In the genomic region with DNA sequence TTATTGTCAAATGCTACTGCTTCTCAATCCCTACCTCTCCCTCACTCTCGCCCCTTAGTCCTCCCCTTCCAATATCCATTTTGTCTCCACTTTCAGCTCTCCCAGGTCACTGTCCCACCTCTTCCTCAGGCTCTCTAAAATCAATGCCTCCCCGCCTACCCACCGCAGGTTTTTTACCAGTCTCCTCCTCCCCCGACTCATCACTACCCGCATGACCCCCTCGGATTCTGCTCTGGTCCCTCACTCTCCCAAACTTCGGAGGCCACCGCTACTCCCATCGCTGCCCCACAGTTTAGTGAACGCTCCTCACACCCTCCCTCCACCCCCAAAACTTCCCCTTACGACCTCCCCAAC, we compare ENCODE assay signal across 8 cellular contexts. TPM values are rescaled to one million over a fixed set of nuclear protein-coding genes. Genes with fewer than 3 reads are reported as not detected.
A peak's percentile ranks its signal among the peaks of the same experiment; 100 is the strongest.
DNase-seq lines count a peak whose midpoint lies in the region; ATAC-seq and TF ChIP-seq lines count a peak whose summit lies in the region.

No MANE protein-coding gene starts in this region.

- H3K27me3 Mint-ChIP-seq in nephron (ENCODE audit: low read depth), result no peaks in the 10 kb centered on the region

- H3K27me3 ChIP-seq in GM06990 (replicated peaks; ENCODE audit: control insufficient read depth, insufficient read depth, low read length) (no peaks in the 10 kb centered on the region), esophagus (ENCODE audit: control insufficient read depth in 1 of 2, insufficient read depth in 2 of 2, low read length in 2 of 2) (no peaks in the 10 kb centered on the region)

- ATAC-seq in HG03354 (IDR thresholded peaks at IDR 0.05; ENCODE audit: poor library complexity, severe bottlenecking, unreplicated experiment), result peak; percentile 6

- 0 to 1% methylated on average over 11 of the region's 11 CpGs for WGBS in esophagus, 2 donors

- H3K4me3 Mint-ChIP-seq in nephron, result peak overlapping the region; percentile 89 to 91 (median 91)

- no peak for DNase-seq in GM06990 (ENCODE audit: extremely low read depth, insufficient read length)
- no peak for DNase-seq in SKM-1 treated with dmso at 0.1 percent for 144 hours (lab: John Stamatoyannopoulos, UW; ENCODE audit: unreplicated experiment)
- DNase-seq in NCI-H446 (lab: John Stamatoyannopoulos, UW), result no peak
- no peak for DNase-seq in DMS79 (lab: John Stamatoyannopoulos, UW)

- H3K9me3 Mint-ChIP-seq in nephron, result no peaks in the 10 kb centered on the region

- no peaks in the 10 kb centered on the region for H3K9me3 ChIP-seq in esophagus (ENCODE audit: control insufficient read depth in 2 of 2, insufficient read depth in 1 of 2, low read depth in 1 of 2, low read length in 1 of 2)

- peak overlapping the region; percentile 81 for H3K4me3 ChIP-seq in GM06990 (replicated peaks; ENCODE audit: low read depth, low read length)
- H3K4me3 ChIP-seq in esophagus (ENCODE audit: low read depth in 1 of 2, low read length in 2 of 2), result peak overlapping the region; percentile 73 to 100

- H3K36me3 ChIP-seq in GM06990 (ENCODE audit: control insufficient read depth, insufficient read depth, low read length) (no peaks in the 10 kb centered on the region; the same call in 1 of the 2 replicates), esophagus (ENCODE audit: control insufficient read depth in 2 of 2, insufficient read depth in 2 of 2, low read length in 1 of 2) (no peaks in the 10 kb centered on the region)

- TF ChIP-seq CTCF in GM06990 (IDR thresholded peaks at IDR 0.05; ENCODE audit: insufficient read depth, low read length, poor library complexity, severe bottlenecking) (no peak), VCaP (conservative IDR thresholded peaks at IDR 0.05) (no peak), nephron (IDR thresholded peaks at IDR 0.05; ENCODE audit: unreplicated experiment in 3 of 3) (no peak)

- H3K27ac ChIP-seq in VCaP (peak overlapping the region; percentile 86), esophagus (ENCODE audit: low read depth in 2 of 2, low read length in 1 of 2) (peak overlapping the region; percentile 86 to 94)

- H3K36me3 Mint-ChIP-seq in nephron (ENCODE audit: low read depth), result no peaks in the 10 kb centered on the region

- H3K4me1 Mint-ChIP-seq in nephron, result peaks cover 22% of the 10 kb centered on the region

- H3K4me1 ChIP-seq in esophagus (ENCODE audit: control insufficient read depth in 2 of 2, insufficient read depth in 2 of 2, low read length in 1 of 2), result peaks cover 0 to 4% of the 10 kb centered on the region in 2 donors

- H3K27ac Mint-ChIP-seq in nephron, result peak overlapping the region; percentile 41 to 84 (median 50)

RNA-seq across cellular contexts. Expression of a gene that starts 0.5 kb away (rescaled TPM):
- 10 to 100 TPM in 1 of 2 donors, 1 to 10 TPM in 1; 9.3 to 10.9 TPM for polyA plus RNA-seq in esophagus

RNA-seq across cellular contexts. Expression of a gene that starts 7.8 kb away (rescaled TPM):
- 1 to 10 TPM in 1 of 2 donors, under 1 TPM in 1; 0.99 to 1.1 TPM for polyA plus RNA-seq in esophagus
